ENCODE assay signal across 18 cellular contexts in the genomic region with DNA sequence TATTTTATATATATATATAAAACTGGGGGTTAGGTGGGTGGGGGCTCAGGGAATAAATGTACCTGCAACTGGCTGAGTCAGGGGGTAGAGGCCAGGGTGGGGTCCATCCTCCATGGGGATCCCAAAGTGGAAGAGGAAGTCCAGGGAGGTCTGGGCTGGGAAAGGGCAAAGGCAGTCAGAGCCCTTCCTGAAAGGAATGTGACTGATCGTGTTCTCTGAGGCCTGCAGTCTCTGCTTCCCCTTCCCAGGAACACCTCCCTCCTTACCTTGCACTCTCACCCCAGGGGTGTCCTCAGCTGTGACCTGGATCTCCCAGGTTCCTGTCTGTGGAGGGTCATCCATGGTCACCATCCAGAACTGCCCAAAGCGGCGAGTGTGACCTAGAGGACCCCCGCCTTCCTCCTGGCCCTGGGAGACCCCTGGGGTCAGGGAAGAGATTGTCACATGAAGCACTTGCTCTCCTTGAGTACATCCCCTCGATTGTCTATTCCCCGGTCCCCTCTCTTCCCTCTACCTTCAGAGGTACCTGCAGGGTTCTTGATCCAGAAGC. TPM values are rescaled to one million over a fixed set of nuclear protein-coding genes. Genes with fewer than 3 reads are reported as not detected.
"Had no signal": no experiment of that assay in that cellular context is flagged by ENCODE, and none has a peak within 500 bp of the region (broad histone marks: within the 10 kb centered on the region; RNA-seq: fewer than 3 reads in every experiment).

No MANE protein-coding gene starts in this region.

- ATAC-seq: activated CD8-positive, alpha-beta T cell treated with anti-CD3 and anti-CD28 coated beads, Interleukin-2, amount 10 ng/mL, durations not matched to agents 7 days and 5 days; activated naive CD4-positive, alpha-beta T cell treated with anti-CD3 and anti-CD28 coated beads, Interleukin-2, amount 50 U/mL, for 72 hours; esophagus mucosa; stimulated activated naive CD8-positive, alpha-beta T cell treated with anti-CD3 and anti-CD28 coated beads, Interleukin-15, Interleukin-2, amounts not matched to agents 100 U/mL and 50 U/mL, for 24 hours had no signal

- H3K36me3 ChIP-seq: WERI-Rb-1 had no signal

- FAIRE-seq: endothelial cell of umbilical vein had no signal

- H3K27ac ChIP-seq: WERI-Rb-1 had no signal

- DNase-seq: activated CD4-positive, alpha-beta T cell treated with anti-CD3 and anti-CD28 coated beads, Interleukin-2, amount 50 U/mL, for 1 hour; activated CD4-positive, CD25-positive, alpha-beta regulatory T cell treated with anti-CD3 and anti-CD28 coated beads, Interleukin-2, amount 50 U/mL, for 72 hours; activated CD8-positive, alpha-beta T cell treated with anti-CD3 and anti-CD28 coated beads, Interleukin-2, amount 10 ng/mL, durations not matched to agents 7 days and 5 days; aorta; effector memory CD4-positive, alpha-beta T cell; foreskin melanocyte; glutamatergic neuron; hippocampal formation; left cardiac atrium; naive B cell; stimulated activated CD4-positive, alpha-beta T cell treated with anti-CD3 and anti-CD28 coated beads, Interleukin-4, amount 100 ng/mL, for 24 hours; stimulated activated naive CD8-positive, alpha-beta T cell treated with anti-CD3 and anti-CD28 coated beads, Interleukin-15, Interleukin-2, amounts not matched to agents 100 U/mL and 50 U/mL, for 24 hours; WERI-Rb-1 had no signal

RNA-seq across cellular contexts. Expression of a gene that starts 4.7 kb away (rescaled TPM):
- polyA plus RNA-seq: neural cell had no signal

RNA-seq across cellular contexts. Expression of a gene that starts 10.0 kb away (rescaled TPM):
- total RNA-seq: subcutaneous adipose tissue had no signal
